Comparison of ENCODE assay signal across 2 cellular contexts in genomic region chr13:100323937-100324336, GRCh38.
TF ChIP-seq lines count a peak whose summit lies in the region.

No MANE protein-coding gene starts in this region.

TF ChIP-seq in GM12878, 131 proteins besides CTCF, POLR2A, EP300 and RAD21 (continued from another document):
- TF ChIP-seq, protein P1, sequence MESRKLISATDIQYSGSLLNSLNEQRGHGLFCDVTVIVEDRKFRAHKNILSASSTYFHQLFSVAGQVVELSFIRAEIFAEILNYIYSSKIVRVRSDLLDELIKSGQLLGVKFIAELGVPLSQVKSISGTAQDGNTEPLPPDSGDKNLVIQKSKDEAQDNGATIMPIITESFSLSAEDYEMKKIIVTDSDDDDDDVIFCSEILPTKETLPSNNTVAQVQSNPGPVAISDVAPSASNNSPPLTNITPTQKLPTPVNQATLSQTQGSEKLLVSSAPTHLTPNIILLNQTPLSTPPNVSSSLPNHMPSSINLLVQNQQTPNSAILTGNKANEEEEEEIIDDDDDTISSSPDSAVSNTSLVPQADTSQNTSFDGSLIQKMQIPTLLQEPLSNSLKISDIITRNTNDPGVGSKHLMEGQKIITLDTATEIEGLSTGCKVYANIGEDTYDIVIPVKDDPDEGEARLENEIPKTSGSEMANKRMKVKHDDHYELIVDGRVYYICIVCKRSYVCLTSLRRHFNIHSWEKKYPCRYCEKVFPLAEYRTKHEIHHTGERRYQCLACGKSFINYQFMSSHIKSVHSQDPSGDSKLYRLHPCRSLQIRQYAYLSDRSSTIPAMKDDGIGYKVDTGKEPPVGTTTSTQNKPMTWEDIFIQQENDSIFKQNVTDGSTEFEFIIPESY (IDR thresholded peaks at IDR 0.05) = no peak
- TF ChIP-seq SMAD1 (IDR thresholded peaks at IDR 0.05; ENCODE audit: low read depth, partially characterized antibody) (no peak), JUNB (IDR thresholded peaks at IDR 0.05) (no peak), ZSCAN29 (IDR thresholded peaks at IDR 0.05) (no peak), TARDBP (IDR thresholded peaks at IDR 0.05; ENCODE audit: borderline replicate concordance) (no peak), ZBTB40 (IDR thresholded peaks at IDR 0.05; ENCODE audit: borderline replicate concordance) (no peak), RB1 (IDR thresholded peaks at IDR 0.05; ENCODE audit: borderline replicate concordance) (no peak), GABPA (IDR thresholded peaks at IDR 0.05; ENCODE audit: low read depth) (no peak)
- TF ChIP-seq, protein P2, sequence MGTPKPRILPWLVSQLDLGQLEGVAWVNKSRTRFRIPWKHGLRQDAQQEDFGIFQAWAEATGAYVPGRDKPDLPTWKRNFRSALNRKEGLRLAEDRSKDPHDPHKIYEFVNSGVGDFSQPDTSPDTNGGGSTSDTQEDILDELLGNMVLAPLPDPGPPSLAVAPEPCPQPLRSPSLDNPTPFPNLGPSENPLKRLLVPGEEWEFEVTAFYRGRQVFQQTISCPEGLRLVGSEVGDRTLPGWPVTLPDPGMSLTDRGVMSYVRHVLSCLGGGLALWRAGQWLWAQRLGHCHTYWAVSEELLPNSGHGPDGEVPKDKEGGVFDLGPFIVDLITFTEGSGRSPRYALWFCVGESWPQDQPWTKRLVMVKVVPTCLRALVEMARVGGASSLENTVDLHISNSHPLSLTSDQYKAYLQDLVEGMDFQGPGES (IDR thresholded peaks at IDR 0.05) = no peak

TF ChIP-seq in HepG2, 621 proteins besides CTCF, POLR2A, EP300 and RAD21 (continued from another document):
- TF ChIP-seq, protein P3, sequence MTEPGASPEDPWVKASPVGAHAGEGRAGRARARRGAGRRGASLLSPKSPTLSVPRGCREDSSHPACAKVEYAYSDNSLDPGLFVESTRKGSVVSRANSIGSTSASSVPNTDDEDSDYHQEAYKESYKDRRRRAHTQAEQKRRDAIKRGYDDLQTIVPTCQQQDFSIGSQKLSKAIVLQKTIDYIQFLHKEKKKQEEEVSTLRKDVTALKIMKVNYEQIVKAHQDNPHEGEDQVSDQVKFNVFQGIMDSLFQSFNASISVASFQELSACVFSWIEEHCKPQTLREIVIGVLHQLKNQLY (CRISPR knock-in tag; IDR thresholded peaks at IDR 0.05) = peak; percentile 69; the same call in 1 of the 2 replicates
- TF ChIP-seq, protein P4, sequence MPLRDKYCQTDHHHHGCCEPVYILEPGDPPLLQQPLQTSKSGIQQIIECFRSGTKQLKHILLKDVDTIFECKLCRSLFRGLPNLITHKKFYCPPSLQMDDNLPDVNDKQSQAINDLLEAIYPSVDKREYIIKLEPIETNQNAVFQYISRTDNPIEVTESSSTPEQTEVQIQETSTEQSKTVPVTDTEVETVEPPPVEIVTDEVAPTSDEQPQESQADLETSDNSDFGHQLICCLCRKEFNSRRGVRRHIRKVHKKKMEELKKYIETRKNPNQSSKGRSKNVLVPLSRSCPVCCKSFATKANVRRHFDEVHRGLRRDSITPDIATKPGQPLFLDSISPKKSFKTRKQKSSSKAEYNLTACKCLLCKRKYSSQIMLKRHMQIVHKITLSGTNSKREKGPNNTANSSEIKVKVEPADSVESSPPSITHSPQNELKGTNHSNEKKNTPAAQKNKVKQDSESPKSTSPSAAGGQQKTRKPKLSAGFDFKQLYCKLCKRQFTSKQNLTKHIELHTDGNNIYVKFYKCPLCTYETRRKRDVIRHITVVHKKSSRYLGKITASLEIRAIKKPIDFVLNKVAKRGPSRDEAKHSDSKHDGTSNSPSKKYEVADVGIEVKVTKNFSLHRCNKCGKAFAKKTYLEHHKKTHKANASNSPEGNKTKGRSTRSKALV (CRISPR knock-in tag; IDR thresholded peaks at IDR 0.05) = no peak
- TF ChIP-seq GATAD2A (CRISPR knock-in tag; IDR thresholded peaks at IDR 0.05) (peak; percentile 71), HMG20A (CRISPR knock-in tag; IDR thresholded peaks at IDR 0.05; ENCODE audit: borderline replicate concordance) (peak; percentile 77; the same call in 1 of the 2 replicates), KLF16 (CRISPR knock-in tag; IDR thresholded peaks at IDR 0.05) (0 out of 4 replicates have a peak, but pooled peaks of 1 of the 2 experiments have one; percentile 32), ELF3 (CRISPR knock-in tag; IDR thresholded peaks at IDR 0.05) (peak; percentile 47; the same call in 1 of the 2 replicates), TFAP4 (IDR thresholded peaks at IDR 0.05; ENCODE audit: borderline replicate concordance, low read depth) (peak; percentile 36; the same call in 1 of the 2 replicates), SOX6 (IDR thresholded peaks at IDR 0.05) (no peak), SOX6 (CRISPR knock-in tag; IDR thresholded peaks at IDR 0.05) (peak; percentile 21; the same call in 1 of the 2 replicates), ZNF12 (CRISPR knock-in tag; IDR thresholded peaks at IDR 0.05) (peak; percentile 28; the same call in 1 of the 2 replicates), SOX5 (CRISPR knock-in tag; IDR thresholded peaks at IDR 0.05; ENCODE audit: borderline replicate concordance) (peak; percentile 15; the same call in 1 of the 2 replicates), FOXK1 (CRISPR knock-in tag; IDR thresholded peaks at IDR 0.05; ENCODE audit: borderline replicate concordance, low read depth) (0 out of 2 replicates have a peak, but pooled peaks have one; percentile 25), STAT6 (CRISPR knock-in tag; IDR thresholded peaks at IDR 0.05; ENCODE audit: borderline replicate concordance) (no peak), ZNF263 (CRISPR knock-in tag; IDR thresholded peaks at IDR 0.05) (no peak), FOXA3 (CRISPR knock-in tag; IDR thresholded peaks at IDR 0.05) (peak; percentile 87), FOSL2 (CRISPR knock-in tag; IDR thresholded peaks at IDR 0.05) (peak; percentile 64), ATF4 (CRISPR knock-in tag; IDR thresholded peaks at IDR 0.05) (peak in 1 of 2 experiments; percentile 95; a peak in 2 of 4 replicates), SAP130 (CRISPR knock-in tag; IDR thresholded peaks at IDR 0.05; ENCODE audit: low read depth) (peak; percentile 51), NFIC (IDR thresholded peaks at IDR 0.05; ENCODE audit: low read length) (no peak), ZNF30 (CRISPR knock-in tag; IDR thresholded peaks at IDR 0.05) (no peak)
- TF ChIP-seq, protein P5, sequence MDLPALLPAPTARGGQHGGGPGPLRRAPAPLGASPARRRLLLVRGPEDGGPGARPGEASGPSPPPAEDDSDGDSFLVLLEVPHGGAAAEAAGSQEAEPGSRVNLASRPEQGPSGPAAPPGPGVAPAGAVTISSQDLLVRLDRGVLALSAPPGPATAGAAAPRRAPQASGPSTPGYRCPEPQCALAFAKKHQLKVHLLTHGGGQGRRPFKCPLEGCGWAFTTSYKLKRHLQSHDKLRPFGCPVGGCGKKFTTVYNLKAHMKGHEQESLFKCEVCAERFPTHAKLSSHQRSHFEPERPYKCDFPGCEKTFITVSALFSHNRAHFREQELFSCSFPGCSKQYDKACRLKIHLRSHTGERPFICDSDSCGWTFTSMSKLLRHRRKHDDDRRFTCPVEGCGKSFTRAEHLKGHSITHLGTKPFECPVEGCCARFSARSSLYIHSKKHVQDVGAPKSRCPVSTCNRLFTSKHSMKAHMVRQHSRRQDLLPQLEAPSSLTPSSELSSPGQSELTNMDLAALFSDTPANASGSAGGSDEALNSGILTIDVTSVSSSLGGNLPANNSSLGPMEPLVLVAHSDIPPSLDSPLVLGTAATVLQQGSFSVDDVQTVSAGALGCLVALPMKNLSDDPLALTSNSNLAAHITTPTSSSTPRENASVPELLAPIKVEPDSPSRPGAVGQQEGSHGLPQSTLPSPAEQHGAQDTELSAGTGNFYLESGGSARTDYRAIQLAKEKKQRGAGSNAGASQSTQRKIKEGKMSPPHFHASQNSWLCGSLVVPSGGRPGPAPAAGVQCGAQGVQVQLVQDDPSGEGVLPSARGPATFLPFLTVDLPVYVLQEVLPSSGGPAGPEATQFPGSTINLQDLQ (CRISPR knock-in tag; IDR thresholded peaks at IDR 0.05) = no peak
- TF ChIP-seq, protein P6, sequence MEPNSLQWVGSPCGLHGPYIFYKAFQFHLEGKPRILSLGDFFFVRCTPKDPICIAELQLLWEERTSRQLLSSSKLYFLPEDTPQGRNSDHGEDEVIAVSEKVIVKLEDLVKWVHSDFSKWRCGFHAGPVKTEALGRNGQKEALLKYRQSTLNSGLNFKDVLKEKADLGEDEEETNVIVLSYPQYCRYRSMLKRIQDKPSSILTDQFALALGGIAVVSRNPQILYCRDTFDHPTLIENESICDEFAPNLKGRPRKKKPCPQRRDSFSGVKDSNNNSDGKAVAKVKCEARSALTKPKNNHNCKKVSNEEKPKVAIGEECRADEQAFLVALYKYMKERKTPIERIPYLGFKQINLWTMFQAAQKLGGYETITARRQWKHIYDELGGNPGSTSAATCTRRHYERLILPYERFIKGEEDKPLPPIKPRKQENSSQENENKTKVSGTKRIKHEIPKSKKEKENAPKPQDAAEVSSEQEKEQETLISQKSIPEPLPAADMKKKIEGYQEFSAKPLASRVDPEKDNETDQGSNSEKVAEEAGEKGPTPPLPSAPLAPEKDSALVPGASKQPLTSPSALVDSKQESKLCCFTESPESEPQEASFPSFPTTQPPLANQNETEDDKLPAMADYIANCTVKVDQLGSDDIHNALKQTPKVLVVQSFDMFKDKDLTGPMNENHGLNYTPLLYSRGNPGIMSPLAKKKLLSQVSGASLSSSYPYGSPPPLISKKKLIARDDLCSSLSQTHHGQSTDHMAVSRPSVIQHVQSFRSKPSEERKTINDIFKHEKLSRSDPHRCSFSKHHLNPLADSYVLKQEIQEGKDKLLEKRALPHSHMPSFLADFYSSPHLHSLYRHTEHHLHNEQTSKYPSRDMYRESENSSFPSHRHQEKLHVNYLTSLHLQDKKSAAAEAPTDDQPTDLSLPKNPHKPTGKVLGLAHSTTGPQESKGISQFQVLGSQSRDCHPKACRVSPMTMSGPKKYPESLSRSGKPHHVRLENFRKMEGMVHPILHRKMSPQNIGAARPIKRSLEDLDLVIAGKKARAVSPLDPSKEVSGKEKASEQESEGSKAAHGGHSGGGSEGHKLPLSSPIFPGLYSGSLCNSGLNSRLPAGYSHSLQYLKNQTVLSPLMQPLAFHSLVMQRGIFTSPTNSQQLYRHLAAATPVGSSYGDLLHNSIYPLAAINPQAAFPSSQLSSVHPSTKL (CRISPR knock-in tag; IDR thresholded peaks at IDR 0.05) = peak; percentile 65; the same call in 1 of the 2 replicates
- TF ChIP-seq, protein P7, sequence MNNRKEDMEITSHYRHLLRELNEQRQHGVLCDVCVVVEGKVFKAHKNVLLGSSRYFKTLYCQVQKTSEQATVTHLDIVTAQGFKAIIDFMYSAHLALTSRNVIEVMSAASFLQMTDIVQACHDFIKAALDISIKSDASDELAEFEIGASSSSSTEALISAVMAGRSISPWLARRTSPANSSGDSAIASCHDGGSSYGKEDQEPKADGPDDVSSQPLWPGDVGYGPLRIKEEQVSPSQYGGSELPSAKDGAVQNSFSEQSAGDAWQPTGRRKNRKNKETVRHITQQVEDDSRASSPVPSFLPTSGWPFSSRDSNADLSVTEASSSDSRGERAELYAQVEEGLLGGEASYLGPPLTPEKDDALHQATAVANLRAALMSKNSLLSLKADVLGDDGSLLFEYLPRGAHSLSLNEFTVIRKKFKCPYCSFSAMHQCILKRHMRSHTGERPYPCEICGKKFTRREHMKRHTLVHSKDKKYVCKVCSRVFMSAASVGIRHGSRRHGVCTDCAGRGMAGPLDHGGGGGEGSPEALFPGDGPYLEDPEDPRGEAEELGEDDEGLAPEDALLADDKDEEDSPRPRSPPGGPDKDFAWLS (CRISPR knock-in tag; IDR thresholded peaks at IDR 0.05; ENCODE audit: borderline replicate concordance) = no peak
